Comparison of ENCODE assay signal across 8 cellular contexts in the genomic region with DNA sequence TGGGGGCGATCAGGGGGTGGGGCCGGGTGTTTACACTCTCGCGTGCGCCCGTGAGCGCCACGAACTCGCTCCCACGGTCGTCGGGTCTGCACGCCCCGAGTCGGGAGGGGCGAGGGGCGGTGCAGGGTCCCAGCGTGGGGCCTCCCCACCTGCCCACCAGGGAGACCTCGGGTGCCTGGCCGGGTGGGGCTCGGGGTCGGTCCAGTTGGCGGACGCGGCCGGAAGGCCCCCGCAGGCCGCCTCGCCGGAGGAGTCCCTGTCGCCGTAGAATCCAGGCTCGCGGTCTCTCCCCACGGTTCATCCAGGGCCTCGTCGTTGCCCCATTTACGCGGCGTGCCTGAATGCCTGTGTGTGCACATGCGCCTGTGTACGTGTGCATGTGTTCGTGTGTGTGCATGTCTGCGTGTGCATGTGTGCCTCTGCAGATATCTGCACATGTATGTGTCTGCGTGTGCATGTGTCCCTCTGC.
A peak's percentile ranks its signal among the peaks of the same experiment; 100 is the strongest.
DNase-seq lines count a peak whose midpoint lies in the region; ATAC-seq and TF ChIP-seq lines count a peak whose summit lies in the region.

No MANE protein-coding gene starts in this region.

- H3K9ac ChIP-seq in SU-DHL-6 (ENCODE audit: low read length), result no peak overlapping the region

- H3K4me2 ChIP-seq in SU-DHL-6 (ENCODE audit: low read depth, low read length, poor library complexity, severe bottlenecking), result peak overlapping the region; percentile 10

- no peaks in the 10 kb centered on the region for H4K20me1 ChIP-seq in SU-DHL-6 (ENCODE audit: low read depth, low read length)

- H3K4me3 ChIP-seq in SU-DHL-6 (ENCODE audit: insufficient read depth, low read length, poor library complexity, severe bottlenecking), result no peak overlapping the region
- H3K4me3 ChIP-seq in iPS DF 6.9 (ENCODE audit: low read length), result peak overlapping the region; percentile 92

- H3K4me3 Mint-ChIP-seq in stimulated activated naive CD8-positive, alpha-beta T cell treated with anti-CD3 and anti-CD28 coated beads, Interleukin-15, amount 100 ng/mL, for 72 hours, result peak overlapping the region; percentile 78 to 88

- no peaks in the 10 kb centered on the region for H3K27me3 ChIP-seq in SU-DHL-6 (ENCODE audit: low read length)
- H3K27me3 ChIP-seq in iPS DF 6.9 (ENCODE audit: control insufficient read depth, insufficient read depth, low read length), result peaks cover 15% of the 10 kb centered on the region; the same call in 1 of the 2 replicates

- H3K4me1 ChIP-seq in iPS DF 6.9 (ENCODE audit: control insufficient read depth, insufficient read depth, low read length), result peaks cover 3% of the 10 kb centered on the region

- no peak for TF ChIP-seq CTCF in SU-DHL-6 (IDR thresholded peaks at IDR 0.05; ENCODE audit: insufficient read depth, low read length, poor library complexity, severe bottlenecking)

- peak; percentile 9 for ATAC-seq in GM21786 (IDR thresholded peaks at IDR 0.05; ENCODE audit: unreplicated experiment)
- no peak for ATAC-seq in stimulated activated naive CD8-positive, alpha-beta T cell treated with anti-CD3 and anti-CD28 coated beads, Interleukin-15, amount 100 ng/mL, for 72 hours

- no CpG with 5 or more reads among the region's 45 CpGs for WGBS in iPS DF 6.9 (ENCODE audit: insufficient coverage, insufficient read length)

- H2AFZ ChIP-seq in SU-DHL-6 (ENCODE audit: low read depth, low read length, severe bottlenecking), result no peak overlapping the region

- H3K9me3 ChIP-seq in SU-DHL-6 (ENCODE audit: insufficient read depth, low read length) (peaks cover 10% of the 10 kb centered on the region), iPS DF 6.9 (ENCODE audit: control insufficient read depth, insufficient read depth, low read length) (no peaks in the 10 kb centered on the region)

- peaks cover 18% of the 10 kb centered on the region for H3K4me1 Mint-ChIP-seq in stimulated activated naive CD8-positive, alpha-beta T cell treated with anti-CD3 and anti-CD28 coated beads, Interleukin-15, amount 100 ng/mL, for 72 hours

- no peak overlapping the region for H3K27ac ChIP-seq in SU-DHL-6 (ENCODE audit: low read depth, low read length)
- H3K27ac ChIP-seq in iPS DF 6.9 (ENCODE audit: low read length), result no peak overlapping the region

- H3K36me3 ChIP-seq in SU-DHL-6 (ENCODE audit: low read length), result no peaks in the 10 kb centered on the region
- no peaks in the 10 kb centered on the region for H3K36me3 ChIP-seq in iPS DF 6.9 (ENCODE audit: control insufficient read depth, insufficient read depth, low read length)

- peak overlapping the region in 1 of 2 donors; percentile 59 for H3K27ac Mint-ChIP-seq in stimulated activated naive CD8-positive, alpha-beta T cell treated with anti-CD3 and anti-CD28 coated beads, Interleukin-15, amount 100 ng/mL, for 72 hours

- no peaks in the 10 kb centered on the region for H3K79me2 ChIP-seq in SU-DHL-6 (ENCODE audit: insufficient read depth, low read length)

- H3K27me3 Mint-ChIP-seq in stimulated activated naive CD8-positive, alpha-beta T cell treated with anti-CD3 and anti-CD28 coated beads, Interleukin-15, amount 100 ng/mL, for 72 hours, result peaks cover 12% of the 10 kb centered on the region

- no peaks in the 10 kb centered on the region for H3K9me2 ChIP-seq in SU-DHL-6 (replicated peaks; ENCODE audit: insufficient read depth, low read length)

- no peaks in the 10 kb centered on the region for H3F3A ChIP-seq in SU-DHL-6 (ENCODE audit: insufficient read depth)

- peaks cover 8 to 11% of the 10 kb centered on the region in 2 donors for H3K9me3 Mint-ChIP-seq in stimulated activated naive CD8-positive, alpha-beta T cell treated with anti-CD3 and anti-CD28 coated beads, Interleukin-15, amount 100 ng/mL, for 72 hours

- DNase-seq in Ammon's horn (ENCODE audit: low spot score) (peak; percentile 41), iPS DF 6.9 (ENCODE audit: low read depth, low spot score) (no peak), NCI-H1930 (lab: John Stamatoyannopoulos, UW) (no peak), NCI-H748 (lab: John Stamatoyannopoulos, UW; ENCODE audit: unreplicated experiment) (no peak), NCI-H2171 treated with DMSO at 0.1 percent for 48 hours (lab: John Stamatoyannopoulos, UW) (no peak)
- no peak for DNase-seq in stimulated activated naive CD8-positive, alpha-beta T cell treated with anti-CD3 and anti-CD28 coated beads, Interleukin-15, amount 100 ng/mL, for 72 hours
